In the genomic region with DNA sequence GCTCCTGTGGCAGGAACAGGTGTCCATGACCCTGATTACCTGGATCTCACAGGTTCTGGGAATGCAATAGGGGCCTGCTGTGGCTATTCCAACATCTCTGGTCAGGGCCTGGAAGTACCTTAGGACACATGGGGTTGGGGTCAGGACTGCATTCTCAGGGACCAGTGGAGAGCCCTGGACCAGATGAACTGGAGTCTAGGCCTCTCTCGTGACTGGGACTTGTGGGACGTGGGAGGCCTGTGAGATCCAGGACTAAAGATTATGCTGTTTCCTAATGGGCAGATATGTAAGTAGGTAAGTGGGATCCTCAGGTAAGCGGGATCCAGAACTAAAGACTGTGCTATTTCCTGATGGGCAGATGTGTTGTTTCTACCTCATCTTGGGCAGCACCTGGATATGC, we compare ENCODE assay signal across 17 cellular contexts. TPM values are rescaled to one million over a fixed set of nuclear protein-coding genes. Genes with fewer than 3 reads are reported as not detected.
A peak's percentile ranks its signal among the peaks of the same experiment; 100 is the strongest.
DNase-seq lines count a peak whose midpoint lies in the region; ATAC-seq and TF ChIP-seq lines count a peak whose summit lies in the region.
"Had no signal": no experiment of that assay in that cellular context is flagged by ENCODE, and none has a peak within 500 bp of the region (broad histone marks: within the 10 kb centered on the region; RNA-seq: fewer than 3 reads in every experiment).

No MANE protein-coding gene starts in this region.

- TF ChIP-seq RAD21 in liver (IDR thresholded peaks at IDR 0.05) = no peak

- H3K27me3 ChIP-seq in right atrium auricular region (no peaks in the 10 kb centered on the region), liver (ENCODE audit: control insufficient read depth in 4 of 4, insufficient read depth in 4 of 4, low read length in 3 of 4) (no peaks in the 10 kb centered on the region), stomach (no peaks in the 10 kb centered on the region), esophagus muscularis mucosa (no peaks in the 10 kb centered on the region)
- no peaks in the 10 kb centered on the region for H3K27me3 ChIP-seq in naive thymus-derived CD4-positive, alpha-beta T cell (ENCODE audit: control insufficient read depth in 2 of 2, insufficient read depth in 2 of 2, low read length in 2 of 2)
- no peaks in the 10 kb centered on the region for H3K27me3 ChIP-seq in CD4-positive, alpha-beta memory T cell (ENCODE audit: insufficient read depth, low read length)

- H3K36me3 ChIP-seq in right atrium auricular region = no peaks in the 10 kb centered on the region
- peaks cover 0 to 2% (median 0%) of the 10 kb centered on the region in 4 donors for H3K36me3 ChIP-seq in liver (ENCODE audit: control insufficient read depth in 4 of 4, insufficient read depth in 3 of 4, low read depth in 1 of 4, low read length in 3 of 4)
- H3K36me3 ChIP-seq in stomach = peaks cover 9 to 33% (median 30%) of the 10 kb centered on the region in 4 donors
- no peaks in the 10 kb centered on the region for H3K36me3 ChIP-seq in naive thymus-derived CD4-positive, alpha-beta T cell (ENCODE audit: control insufficient read depth in 2 of 3, insufficient read depth in 3 of 3, low read length in 3 of 3)
- peaks cover 0 to 15% (median 0%) of the 10 kb centered on the region in 4 donors for H3K36me3 ChIP-seq in esophagus muscularis mucosa
- H3K36me3 ChIP-seq in CD4-positive, alpha-beta memory T cell (ENCODE audit: insufficient read depth, low read length) = no peaks in the 10 kb centered on the region

- H3K9me3 Mint-ChIP-seq in naive thymus-derived CD4-positive, alpha-beta T cell = no peaks in the 10 kb centered on the region
- no peaks in the 10 kb centered on the region for H3K9me3 Mint-ChIP-seq in CD4-positive, alpha-beta memory T cell

- no peak for TF ChIP-seq POLR2A in stomach (IDR thresholded peaks at IDR 0.05)
- TF ChIP-seq POLR2A in esophagus muscularis mucosa (IDR thresholded peaks at IDR 0.05; ENCODE audit: low read depth) = no peak

- H3K4me3 ChIP-seq in right atrium auricular region (no peak overlapping the region), liver (ENCODE audit: low read depth in 1 of 3, low read length in 3 of 3) (no peak overlapping the region), stomach (no peak overlapping the region), esophagus muscularis mucosa (no peak overlapping the region)
- no peak overlapping the region for H3K4me3 ChIP-seq in naive thymus-derived CD4-positive, alpha-beta T cell (ENCODE audit: low read length)
- H3K4me3 ChIP-seq in CD4-positive, alpha-beta memory T cell (ENCODE audit: low read length in 2 of 2) = no peak overlapping the region
- H3K4me3 ChIP-seq: A549, PC-9 had no signal

- H3K4me1 ChIP-seq in right atrium auricular region = peaks cover 0 to 56% of the 10 kb centered on the region in 2 donors
- H3K4me1 ChIP-seq in liver (ENCODE audit: control insufficient read depth in 4 of 4, insufficient read depth in 4 of 4, low read length in 3 of 4) = peaks cover 21 to 89% (median 81%) of the 10 kb centered on the region in 4 donors
- peaks cover 65 to 69% (median 68%) of the 10 kb centered on the region in 4 donors for H3K4me1 ChIP-seq in stomach
- peaks cover 4 to 19% of the 10 kb centered on the region in 2 donors for H3K4me1 ChIP-seq in naive thymus-derived CD4-positive, alpha-beta T cell (ENCODE audit: control insufficient read depth in 2 of 2, insufficient read depth in 2 of 2, low read length in 2 of 2)
- peaks cover 52 to 61% (median 59%) of the 10 kb centered on the region in 4 donors for H3K4me1 ChIP-seq in esophagus muscularis mucosa
- peaks cover 28% of the 10 kb centered on the region for H3K4me1 ChIP-seq in CD4-positive, alpha-beta memory T cell (ENCODE audit: insufficient read depth, low read length)

- POLR2A ChIA-PET in naive thymus-derived CD4-positive, alpha-beta T cell (lab: Charles Lee) = no interaction called here
- POLR2A ChIA-PET in CD4-positive, alpha-beta memory T cell (lab: Charles Lee; ENCODE audit: partially characterized antibody) = no interaction called here

- CTCF ChIA-PET in naive thymus-derived CD4-positive, alpha-beta T cell (lab: Charles Lee) = no interaction called here
- CTCF ChIA-PET in CD4-positive, alpha-beta memory T cell (lab: Charles Lee; ENCODE audit: partially characterized antibody) = interaction anchor here (1.4 to 9.9 kb wide), 3 partner anchors 13 to 72 kb away, joined by 7 to 105 read pairs (median 34); no protein-coding TSS in a partner anchor

- intact Hi-C loops in Right ventricle myocardium superior (cut with DNase I) = loop anchor here (10.0 kb wide), 2 partner anchors 145 to 245 kb away; partner anchors contain the start of gene RPL38
- intact Hi-C loops in stomach (cut with DNase I; ENCODE audit: low total_unique reads) = no loop called here
- intact Hi-C loops in naive thymus-derived CD4-positive, alpha-beta T cell (cut with micrococcal nuclease) = loop anchor here in 1 of 2 donors (10.0 kb wide), 1 partner anchor 145 kb away; no protein-coding TSS in a partner anchor
- intact Hi-C loops in esophagus muscularis mucosa (cut with DNase I) = loop anchor here (5.0 to 10.0 kb wide), 2 partner anchors 238 to 425 kb away; partner anchors contain the start of genes FDXR and TTYH2
- intact Hi-C loops in CD4-positive, alpha-beta memory T cell (cut with micrococcal nuclease) = no loop called here

- H3K36me3 Mint-ChIP-seq in naive thymus-derived CD4-positive, alpha-beta T cell = no peaks in the 10 kb centered on the region
- no peaks in the 10 kb centered on the region for H3K36me3 Mint-ChIP-seq in CD4-positive, alpha-beta memory T cell

- no peak overlapping the region for H3K4me3 Mint-ChIP-seq in naive thymus-derived CD4-positive, alpha-beta T cell
- H3K4me3 Mint-ChIP-seq in CD4-positive, alpha-beta memory T cell = no peak overlapping the region

- H3K27ac ChIP-seq in right atrium auricular region (peak overlapping the region; percentile 38 to 60), liver (ENCODE audit: low read depth in 1 of 2, low read length in 2 of 2) (peak overlapping the region; percentile 71 to 76), stomach (peak overlapping the region; percentile 48 to 99 (median 82)), esophagus muscularis mucosa (replicated peaks in 1 of 4) (peak overlapping the region in 2 of 4 donors; percentile 36 to 53)
- H3K27ac ChIP-seq in naive thymus-derived CD4-positive, alpha-beta T cell (ENCODE audit: low read depth, low read length) = no peak overlapping the region
- no peak overlapping the region for H3K27ac ChIP-seq in CD4-positive, alpha-beta memory T cell (ENCODE audit: low read depth, low read length)
- H3K27ac ChIP-seq: A549, C4-2B, KMS-11, PC-9 had no signal

- peaks cover 0 to 18% (median 0%) of the 10 kb centered on the region in 7 donors for H3K4me1 Mint-ChIP-seq in naive thymus-derived CD4-positive, alpha-beta T cell
- peaks cover 5 to 27% (median 11%) of the 10 kb centered on the region in 4 donors for H3K4me1 Mint-ChIP-seq in CD4-positive, alpha-beta memory T cell

- no peaks in the 10 kb centered on the region for H3K9me3 ChIP-seq in right atrium auricular region
- H3K9me3 ChIP-seq in liver (ENCODE audit: control insufficient read depth in 4 of 4, low read length in 3 of 4) = no peaks in the 10 kb centered on the region
- H3K9me3 ChIP-seq in stomach = no peaks in the 10 kb centered on the region
- H3K9me3 ChIP-seq in naive thymus-derived CD4-positive, alpha-beta T cell (ENCODE audit: control insufficient read depth in 2 of 3, low read length in 3 of 3) = no peaks in the 10 kb centered on the region
- H3K9me3 ChIP-seq in esophagus muscularis mucosa = no peaks in the 10 kb centered on the region
- no peaks in the 10 kb centered on the region for H3K9me3 ChIP-seq in CD4-positive, alpha-beta memory T cell (ENCODE audit: control insufficient read depth in 1 of 2, low read length in 2 of 2)
- H3K9me3 ChIP-seq: A549 had no signal

- WGBS in liver = 93% methylated on average over 3 of the region's 3 CpGs
- 72 to 91% (median 83%) methylated on average over 3 of the region's 3 CpGs for WGBS in stomach, 5 donors
- WGBS in esophagus muscularis mucosa = 97% methylated on average over 3 of the region's 3 CpGs

- no peak for ATAC-seq in Right ventricle myocardium superior (ENCODE audit: poor library complexity)
- no peak for ATAC-seq in naive thymus-derived CD4-positive, alpha-beta T cell
- ATAC-seq: A549 had no signal

- no peak overlapping the region for H3K9ac ChIP-seq in liver (ENCODE audit: low read depth in 1 of 2, low read length in 2 of 2)
- H3K9ac ChIP-seq: KMS-11 had no signal

- TF ChIP-seq CTCF in right atrium auricular region (IDR thresholded peaks at IDR 0.05) (no peak), liver (IDR thresholded peaks at IDR 0.05; ENCODE audit: low read depth, low read length, missing input control) (no peak), stomach (IDR thresholded peaks at IDR 0.05) (no peak), esophagus muscularis mucosa (IDR thresholded peaks at IDR 0.05) (no peak)

- H3K27ac Mint-ChIP-seq in naive thymus-derived CD4-positive, alpha-beta T cell = no peak overlapping the region
- no peak overlapping the region for H3K27ac Mint-ChIP-seq in CD4-positive, alpha-beta memory T cell

- no peak for TF ChIP-seq EP300 in stomach (IDR thresholded peaks at IDR 0.05)
- no peak for TF ChIP-seq EP300 in esophagus muscularis mucosa (IDR thresholded peaks at IDR 0.05)

- H3K27me3 Mint-ChIP-seq in naive thymus-derived CD4-positive, alpha-beta T cell = peaks cover 0 to 18% (median 0%) of the 10 kb centered on the region in 5 donors
- no peaks in the 10 kb centered on the region for H3K27me3 Mint-ChIP-seq in CD4-positive, alpha-beta memory T cell

- DNase-seq in right atrium auricular region (ENCODE audit: low spot score) (peak; percentile 55), Right ventricle myocardium superior (no peak), stomach (no peak), NOMO-1 treated with dmso at 0.1 percent for 144 hours (lab: John Stamatoyannopoulos, UW; ENCODE audit: unreplicated experiment) (no peak), esophagus muscularis mucosa (ENCODE audit: extremely low spot score) (no peak)
- no peak for DNase-seq in naive thymus-derived CD4-positive, alpha-beta T cell
- no peak for DNase-seq in CD4-positive, alpha-beta memory T cell
- DNase-seq: COR-L47, NCI-H1092 treated with DMSO at 0.1 percent for 48 hours, NCI-H187, NCI-H748 treated with DMSO at 0.1 percent for 48 hours, PC-9 had no signal

RNA-seq across cellular contexts. Expression of gene CD300A, which starts 16.2 kb away (rescaled TPM):
- total RNA-seq in right atrium auricular region = 1 to 10 TPM; 2.0 to 7.8 TPM
- 1.7 TPM for total RNA-seq in Right ventricle myocardium superior
- total RNA-seq in liver = 10 to 100 TPM in 1 of 2 donors, 1 to 10 TPM in 1; 9.0 to 11.5 TPM
- 1 to 10 TPM; 2.2 to 7.0 TPM for polyA plus RNA-seq in liver
- total RNA-seq in stomach = 1 to 10 TPM in 3 of 5 donors, not detected in 2; 3.1 to 8.0 (median 5.3) TPM
- polyA plus RNA-seq in stomach = 1 to 10 TPM; 1.8 to 4.7 (median 2.7) TPM
- 10 to 100 TPM in 2 of 5 experiments, 1 to 10 TPM in 3; 5.0 to 52.4 (median 6.8) TPM for total RNA-seq in naive thymus-derived CD4-positive, alpha-beta T cell
- 1 to 10 TPM; 5.8 to 9.5 TPM for polyA plus RNA-seq in naive thymus-derived CD4-positive, alpha-beta T cell
- 1 to 10 TPM; 1.2 to 4.1 (median 2.4) TPM for total RNA-seq in esophagus muscularis mucosa
- 10 to 100 TPM; 27.6 to 28.8 TPM for total RNA-seq in CD4-positive, alpha-beta memory T cell
- polyA plus RNA-seq in CD4-positive, alpha-beta memory T cell = 10 to 100 TPM; 38.7 to 51.4 TPM
- total RNA-seq: MCF 10A, PC-9 had no signal
- polyA plus RNA-seq: A549 had no signal

RNA-seq across cellular contexts. Expression of gene GPRC5C, which starts 18.3 kb away (rescaled TPM):
- 10 to 100 TPM; 39.0 to 48.0 TPM for total RNA-seq in right atrium auricular region
- 30.5 TPM for total RNA-seq in Right ventricle myocardium superior
- 10 to 100 TPM; 34.2 to 86.3 TPM for total RNA-seq in liver
- 100 to 1,000 TPM; 153 to 195 TPM for polyA plus RNA-seq in liver
- total RNA-seq in stomach = 100 to 1,000 TPM in 4 of 5 donors, 10 to 100 TPM in 1; 66.5 to 321 (median 141) TPM
- 100 to 1,000 TPM in 2 of 3 donors, 10 to 100 TPM in 1; 84.5 to 145 (median 117) TPM for polyA plus RNA-seq in stomach
- 1 to 10 TPM in 1 of 5 experiments, under 1 TPM in 2, not detected in 2; 0.13 to 1.9 (median 0.29) TPM for total RNA-seq in naive thymus-derived CD4-positive, alpha-beta T cell
- not detected for polyA plus RNA-seq in naive thymus-derived CD4-positive, alpha-beta T cell
- total RNA-seq in esophagus muscularis mucosa = 10 to 100 TPM; 12.6 to 23.6 (median 14.5) TPM
- total RNA-seq in CD4-positive, alpha-beta memory T cell = not detected
- not detected for polyA plus RNA-seq in CD4-positive, alpha-beta memory T cell

Comparison
In these comparisons a context has a peak if more than half of its experiments do, and no peak if none do; other contexts are left out.
1. H3K27ac ChIP-seq: peak in right atrium auricular region (2 of 2), liver (2 of 2) and stomach (5 of 5); none in naive thymus-derived CD4-positive, alpha-beta T cell (single experiment) and CD4-positive, alpha-beta memory T cell (single experiment).
2. RNA of gene GPRC5C, which starts 18.3 kb away (total RNA-seq): 66.5 to 321 TPM in stomach, 34.2 to 86.3 TPM in liver, 39.0 to 48.0 TPM in right atrium auricular region, 30.5 TPM in Right ventricle myocardium superior (single experiment) and 12.6 to 23.6 TPM in esophagus muscularis mucosa; not detected in CD4-positive, alpha-beta memory T cell and 0.13 to 1.9 TPM in naive thymus-derived CD4-positive, alpha-beta T cell; every median in the first group is over 4 times any median in the second.
3. intact Hi-C loops: an anchor here in Right ventricle myocardium superior (10.0 kb wide) and esophagus muscularis mucosa (5.0 to 10.0 kb wide); none called in stomach and CD4-positive, alpha-beta memory T cell.